Comparison of ENCODE assay signal across 1 cellular context in the genomic region with DNA sequence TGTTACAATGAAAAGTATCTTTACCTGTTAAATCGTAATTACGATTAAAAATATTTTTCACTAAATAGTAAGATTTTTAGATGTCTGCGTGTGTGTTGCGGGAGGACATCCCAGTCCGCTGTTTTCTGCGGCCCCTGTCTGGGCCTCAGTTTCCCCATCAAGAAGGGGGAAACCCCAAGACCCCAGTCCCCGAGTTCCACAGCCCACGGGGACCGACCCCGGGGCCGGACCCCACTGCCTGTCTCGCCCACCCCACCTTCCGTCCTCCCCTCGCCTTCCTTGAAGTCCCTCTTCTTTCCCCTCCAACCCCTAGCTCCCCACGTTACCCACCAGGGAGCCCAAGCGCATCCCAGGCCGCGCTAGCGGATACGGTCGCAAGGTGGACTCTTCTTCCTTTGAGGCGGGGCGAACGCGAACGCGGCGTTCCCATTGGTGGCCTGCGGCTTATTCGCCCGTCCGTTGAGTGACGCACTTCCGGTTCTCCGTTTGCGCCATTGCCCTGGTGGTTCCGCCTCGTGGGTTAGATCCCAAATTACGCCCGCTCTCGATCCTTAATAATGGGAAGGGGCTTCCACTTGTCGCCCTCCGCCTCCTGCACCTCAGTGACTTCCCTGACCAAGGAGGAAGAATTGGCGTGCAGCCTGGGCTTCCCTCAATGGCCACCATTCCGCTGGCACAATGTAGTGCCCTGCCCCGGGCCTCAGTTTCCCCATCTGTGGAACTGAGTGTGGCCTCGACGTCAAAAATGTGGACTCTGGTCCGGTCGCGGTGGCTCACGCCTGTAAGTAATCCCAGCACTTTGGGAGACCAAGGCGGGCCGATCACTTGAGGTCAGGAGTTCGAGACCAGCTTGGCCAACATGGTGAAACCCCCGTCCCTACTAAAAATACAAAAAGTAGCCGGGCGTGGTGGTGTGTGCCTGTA.
TF ChIP-seq lines count a peak whose summit lies in the region.

A gene with protein sequence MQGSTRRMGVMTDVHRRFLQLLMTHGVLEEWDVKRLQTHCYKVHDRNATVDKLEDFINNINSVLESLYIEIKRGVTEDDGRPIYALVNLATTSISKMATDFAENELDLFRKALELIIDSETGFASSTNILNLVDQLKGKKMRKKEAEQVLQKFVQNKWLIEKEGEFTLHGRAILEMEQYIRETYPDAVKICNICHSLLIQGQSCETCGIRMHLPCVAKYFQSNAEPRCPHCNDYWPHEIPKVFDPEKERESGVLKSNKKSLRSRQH (minus strand): TSS at position 397 of the 924 bp plus-strand sequence. CDS start 11,202 bp downstream, outside the sequence.

TF ChIP-seq in GM12878, 131 proteins besides CTCF, POLR2A, EP300 and RAD21 (continued from another document and continues in another):
- TF ChIP-seq POLR2AphosphoS5 (IDR thresholded peaks at IDR 0.05; ENCODE audit: low read length) (peak; percentile 90), CREB1 (IDR thresholded peaks at IDR 0.05; ENCODE audit: low read depth) (peak; percentile 95), SRF (IDR thresholded peaks at IDR 0.05; ENCODE audit: low read depth in 2 of 2, low read length in 2 of 2) (0 out of 4 replicates have a peak, but pooled peaks of 1 of the 2 experiments have one; percentile 28), MYB (IDR thresholded peaks at IDR 0.05; ENCODE audit: borderline replicate concordance, low read depth, low read length) (no peak), PML (IDR thresholded peaks at IDR 0.05; ENCODE audit: low read length) (peak; percentile 81), RELA (IDR thresholded peaks at IDR 0.05; ENCODE audit: borderline replicate concordance, partially characterized antibody) (no peak), FOS (IDR thresholded peaks at IDR 0.05; ENCODE audit: borderline replicate concordance, extremely low read depth, insufficient read length) (no peak), CHD2 (IDR thresholded peaks at IDR 0.05; ENCODE audit: borderline replicate concordance, low read depth, low read length) (peak; percentile 85; the same call in 1 of the 2 replicates), HCFC1 (IDR thresholded peaks at IDR 0.05; ENCODE audit: low read length) (peak; percentile 43; the same call in 1 of the 2 replicates), CEBPB (IDR thresholded peaks at IDR 0.05; ENCODE audit: borderline replicate concordance in 1 of 2, low read depth in 2 of 2, low read length in 2 of 2) (no peak), TCF12 (IDR thresholded peaks at IDR 0.05; ENCODE audit: low read depth, low read length) (0 out of 2 replicates have a peak, but pooled peaks have one; percentile 16), ZZZ3 (IDR thresholded peaks at IDR 0.05; ENCODE audit: control insufficient read depth, insufficient read length, low read depth) (no peak), CREM (IDR thresholded peaks at IDR 0.05; ENCODE audit: low read depth) (peak; percentile 97), MTA2 (IDR thresholded peaks at IDR 0.05; ENCODE audit: low read depth) (peak; percentile 21; the same call in 1 of the 2 replicates), SMAD5 (IDR thresholded peaks at IDR 0.05; ENCODE audit: low read depth) (peak; percentile 93), NR2F1 (conservative IDR thresholded peaks at IDR 0.05) (0 out of 2 replicates have a peak, but pooled peaks have one; percentile 11), LARP7 (IDR thresholded peaks at IDR 0.05) (peak; percentile 40; the same call in 1 of the 2 replicates), IRF4 (IDR thresholded peaks at IDR 0.05; ENCODE audit: low read depth, low read length) (peak; percentile 50; the same call in 1 of the 2 replicates), NFXL1 (IDR thresholded peaks at IDR 0.05; ENCODE audit: borderline replicate concordance) (no peak), FOXK2 (IDR thresholded peaks at IDR 0.05) (no peak), HDGF (IDR thresholded peaks at IDR 0.05) (peak; percentile 38; the same call in 1 of the 2 replicates), FOXM1 (IDR thresholded peaks at IDR 0.05; ENCODE audit: low read depth, low read length) (no peak), SIX5 (IDR thresholded peaks at IDR 0.05; ENCODE audit: low read depth, low read length, severe bottlenecking) (no peak), RFX5 (IDR thresholded peaks at IDR 0.05; ENCODE audit: low read depth, low read length) (0 out of 2 replicates have a peak, but pooled peaks have one; percentile 32), ZNF24 (IDR thresholded peaks at IDR 0.05) (no peak)
- TF ChIP-seq, protein P1, sequence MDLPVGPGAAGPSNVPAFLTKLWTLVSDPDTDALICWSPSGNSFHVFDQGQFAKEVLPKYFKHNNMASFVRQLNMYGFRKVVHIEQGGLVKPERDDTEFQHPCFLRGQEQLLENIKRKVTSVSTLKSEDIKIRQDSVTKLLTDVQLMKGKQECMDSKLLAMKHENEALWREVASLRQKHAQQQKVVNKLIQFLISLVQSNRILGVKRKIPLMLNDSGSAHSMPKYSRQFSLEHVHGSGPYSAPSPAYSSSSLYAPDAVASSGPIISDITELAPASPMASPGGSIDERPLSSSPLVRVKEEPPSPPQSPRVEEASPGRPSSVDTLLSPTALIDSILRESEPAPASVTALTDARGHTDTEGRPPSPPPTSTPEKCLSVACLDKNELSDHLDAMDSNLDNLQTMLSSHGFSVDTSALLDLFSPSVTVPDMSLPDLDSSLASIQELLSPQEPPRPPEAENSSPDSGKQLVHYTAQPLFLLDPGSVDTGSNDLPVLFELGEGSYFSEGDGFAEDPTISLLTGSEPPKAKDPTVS (IDR thresholded peaks at IDR 0.05; ENCODE audit: low read depth, low read length) = no peak
- TF ChIP-seq, protein P2, sequence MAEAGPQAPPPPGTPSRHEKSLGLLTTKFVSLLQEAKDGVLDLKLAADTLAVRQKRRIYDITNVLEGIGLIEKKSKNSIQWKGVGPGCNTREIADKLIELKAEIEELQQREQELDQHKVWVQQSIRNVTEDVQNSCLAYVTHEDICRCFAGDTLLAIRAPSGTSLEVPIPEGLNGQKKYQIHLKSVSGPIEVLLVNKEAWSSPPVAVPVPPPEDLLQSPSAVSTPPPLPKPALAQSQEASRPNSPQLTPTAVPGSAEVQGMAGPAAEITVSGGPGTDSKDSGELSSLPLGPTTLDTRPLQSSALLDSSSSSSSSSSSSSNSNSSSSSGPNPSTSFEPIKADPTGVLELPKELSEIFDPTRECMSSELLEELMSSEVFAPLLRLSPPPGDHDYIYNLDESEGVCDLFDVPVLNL (IDR thresholded peaks at IDR 0.05; ENCODE audit: low read depth, low read length) = no peak
- TF ChIP-seq, protein P3, sequence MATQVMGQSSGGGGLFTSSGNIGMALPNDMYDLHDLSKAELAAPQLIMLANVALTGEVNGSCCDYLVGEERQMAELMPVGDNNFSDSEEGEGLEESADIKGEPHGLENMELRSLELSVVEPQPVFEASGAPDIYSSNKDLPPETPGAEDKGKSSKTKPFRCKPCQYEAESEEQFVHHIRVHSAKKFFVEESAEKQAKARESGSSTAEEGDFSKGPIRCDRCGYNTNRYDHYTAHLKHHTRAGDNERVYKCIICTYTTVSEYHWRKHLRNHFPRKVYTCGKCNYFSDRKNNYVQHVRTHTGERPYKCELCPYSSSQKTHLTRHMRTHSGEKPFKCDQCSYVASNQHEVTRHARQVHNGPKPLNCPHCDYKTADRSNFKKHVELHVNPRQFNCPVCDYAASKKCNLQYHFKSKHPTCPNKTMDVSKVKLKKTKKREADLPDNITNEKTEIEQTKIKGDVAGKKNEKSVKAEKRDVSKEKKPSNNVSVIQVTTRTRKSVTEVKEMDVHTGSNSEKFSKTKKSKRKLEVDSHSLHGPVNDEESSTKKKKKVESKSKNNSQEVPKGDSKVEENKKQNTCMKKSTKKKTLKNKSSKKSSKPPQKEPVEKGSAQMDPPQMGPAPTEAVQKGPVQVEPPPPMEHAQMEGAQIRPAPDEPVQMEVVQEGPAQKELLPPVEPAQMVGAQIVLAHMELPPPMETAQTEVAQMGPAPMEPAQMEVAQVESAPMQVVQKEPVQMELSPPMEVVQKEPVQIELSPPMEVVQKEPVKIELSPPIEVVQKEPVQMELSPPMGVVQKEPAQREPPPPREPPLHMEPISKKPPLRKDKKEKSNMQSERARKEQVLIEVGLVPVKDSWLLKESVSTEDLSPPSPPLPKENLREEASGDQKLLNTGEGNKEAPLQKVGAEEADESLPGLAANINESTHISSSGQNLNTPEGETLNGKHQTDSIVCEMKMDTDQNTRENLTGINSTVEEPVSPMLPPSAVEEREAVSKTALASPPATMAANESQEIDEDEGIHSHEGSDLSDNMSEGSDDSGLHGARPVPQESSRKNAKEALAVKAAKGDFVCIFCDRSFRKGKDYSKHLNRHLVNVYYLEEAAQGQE (IDR thresholded peaks at IDR 0.05; ENCODE audit: low read depth, low read length) = no peak
- TF ChIP-seq, protein P4, sequence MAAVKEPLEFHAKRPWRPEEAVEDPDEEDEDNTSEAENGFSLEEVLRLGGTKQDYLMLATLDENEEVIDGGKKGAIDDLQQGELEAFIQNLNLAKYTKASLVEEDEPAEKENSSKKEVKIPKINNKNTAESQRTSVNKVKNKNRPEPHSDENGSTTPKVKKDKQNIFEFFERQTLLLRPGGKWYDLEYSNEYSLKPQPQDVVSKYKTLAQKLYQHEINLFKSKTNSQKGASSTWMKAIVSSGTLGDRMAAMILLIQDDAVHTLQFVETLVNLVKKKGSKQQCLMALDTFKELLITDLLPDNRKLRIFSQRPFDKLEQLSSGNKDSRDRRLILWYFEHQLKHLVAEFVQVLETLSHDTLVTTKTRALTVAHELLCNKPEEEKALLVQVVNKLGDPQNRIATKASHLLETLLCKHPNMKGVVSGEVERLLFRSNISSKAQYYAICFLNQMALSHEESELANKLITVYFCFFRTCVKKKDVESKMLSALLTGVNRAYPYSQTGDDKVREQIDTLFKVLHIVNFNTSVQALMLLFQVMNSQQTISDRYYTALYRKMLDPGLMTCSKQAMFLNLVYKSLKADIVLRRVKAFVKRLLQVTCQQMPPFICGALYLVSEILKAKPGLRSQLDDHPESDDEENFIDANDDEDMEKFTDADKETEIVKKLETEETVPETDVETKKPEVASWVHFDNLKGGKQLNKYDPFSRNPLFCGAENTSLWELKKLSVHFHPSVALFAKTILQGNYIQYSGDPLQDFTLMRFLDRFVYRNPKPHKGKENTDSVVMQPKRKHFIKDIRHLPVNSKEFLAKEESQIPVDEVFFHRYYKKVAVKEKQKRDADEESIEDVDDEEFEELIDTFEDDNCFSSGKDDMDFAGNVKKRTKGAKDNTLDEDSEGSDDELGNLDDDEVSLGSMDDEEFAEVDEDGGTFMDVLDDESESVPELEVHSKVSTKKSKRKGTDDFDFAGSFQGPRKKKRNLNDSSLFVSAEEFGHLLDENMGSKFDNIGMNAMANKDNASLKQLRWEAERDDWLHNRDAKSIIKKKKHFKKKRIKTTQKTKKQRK (IDR thresholded peaks at IDR 0.05; ENCODE audit: low read depth, low read length) = no peak
- TF ChIP-seq, protein P5, sequence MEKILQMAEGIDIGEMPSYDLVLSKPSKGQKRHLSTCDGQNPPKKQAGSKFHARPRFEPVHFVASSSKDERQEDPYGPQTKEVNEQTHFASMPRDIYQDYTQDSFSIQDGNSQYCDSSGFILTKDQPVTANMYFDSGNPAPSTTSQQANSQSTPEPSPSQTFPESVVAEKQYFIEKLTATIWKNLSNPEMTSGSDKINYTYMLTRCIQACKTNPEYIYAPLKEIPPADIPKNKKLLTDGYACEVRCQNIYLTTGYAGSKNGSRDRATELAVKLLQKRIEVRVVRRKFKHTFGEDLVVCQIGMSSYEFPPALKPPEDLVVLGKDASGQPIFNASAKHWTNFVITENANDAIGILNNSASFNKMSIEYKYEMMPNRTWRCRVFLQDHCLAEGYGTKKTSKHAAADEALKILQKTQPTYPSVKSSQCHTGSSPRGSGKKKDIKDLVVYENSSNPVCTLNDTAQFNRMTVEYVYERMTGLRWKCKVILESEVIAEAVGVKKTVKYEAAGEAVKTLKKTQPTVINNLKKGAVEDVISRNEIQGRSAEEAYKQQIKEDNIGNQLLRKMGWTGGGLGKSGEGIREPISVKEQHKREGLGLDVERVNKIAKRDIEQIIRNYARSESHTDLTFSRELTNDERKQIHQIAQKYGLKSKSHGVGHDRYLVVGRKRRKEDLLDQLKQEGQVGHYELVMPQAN (conservative IDR thresholded peaks at IDR 0.05) = 0 out of 2 replicates have a peak, but pooled peaks have one; percentile 24
- TF ChIP-seq, protein P6, sequence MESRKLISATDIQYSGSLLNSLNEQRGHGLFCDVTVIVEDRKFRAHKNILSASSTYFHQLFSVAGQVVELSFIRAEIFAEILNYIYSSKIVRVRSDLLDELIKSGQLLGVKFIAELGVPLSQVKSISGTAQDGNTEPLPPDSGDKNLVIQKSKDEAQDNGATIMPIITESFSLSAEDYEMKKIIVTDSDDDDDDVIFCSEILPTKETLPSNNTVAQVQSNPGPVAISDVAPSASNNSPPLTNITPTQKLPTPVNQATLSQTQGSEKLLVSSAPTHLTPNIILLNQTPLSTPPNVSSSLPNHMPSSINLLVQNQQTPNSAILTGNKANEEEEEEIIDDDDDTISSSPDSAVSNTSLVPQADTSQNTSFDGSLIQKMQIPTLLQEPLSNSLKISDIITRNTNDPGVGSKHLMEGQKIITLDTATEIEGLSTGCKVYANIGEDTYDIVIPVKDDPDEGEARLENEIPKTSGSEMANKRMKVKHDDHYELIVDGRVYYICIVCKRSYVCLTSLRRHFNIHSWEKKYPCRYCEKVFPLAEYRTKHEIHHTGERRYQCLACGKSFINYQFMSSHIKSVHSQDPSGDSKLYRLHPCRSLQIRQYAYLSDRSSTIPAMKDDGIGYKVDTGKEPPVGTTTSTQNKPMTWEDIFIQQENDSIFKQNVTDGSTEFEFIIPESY (IDR thresholded peaks at IDR 0.05) = no peak
- TF ChIP-seq, protein P7, sequence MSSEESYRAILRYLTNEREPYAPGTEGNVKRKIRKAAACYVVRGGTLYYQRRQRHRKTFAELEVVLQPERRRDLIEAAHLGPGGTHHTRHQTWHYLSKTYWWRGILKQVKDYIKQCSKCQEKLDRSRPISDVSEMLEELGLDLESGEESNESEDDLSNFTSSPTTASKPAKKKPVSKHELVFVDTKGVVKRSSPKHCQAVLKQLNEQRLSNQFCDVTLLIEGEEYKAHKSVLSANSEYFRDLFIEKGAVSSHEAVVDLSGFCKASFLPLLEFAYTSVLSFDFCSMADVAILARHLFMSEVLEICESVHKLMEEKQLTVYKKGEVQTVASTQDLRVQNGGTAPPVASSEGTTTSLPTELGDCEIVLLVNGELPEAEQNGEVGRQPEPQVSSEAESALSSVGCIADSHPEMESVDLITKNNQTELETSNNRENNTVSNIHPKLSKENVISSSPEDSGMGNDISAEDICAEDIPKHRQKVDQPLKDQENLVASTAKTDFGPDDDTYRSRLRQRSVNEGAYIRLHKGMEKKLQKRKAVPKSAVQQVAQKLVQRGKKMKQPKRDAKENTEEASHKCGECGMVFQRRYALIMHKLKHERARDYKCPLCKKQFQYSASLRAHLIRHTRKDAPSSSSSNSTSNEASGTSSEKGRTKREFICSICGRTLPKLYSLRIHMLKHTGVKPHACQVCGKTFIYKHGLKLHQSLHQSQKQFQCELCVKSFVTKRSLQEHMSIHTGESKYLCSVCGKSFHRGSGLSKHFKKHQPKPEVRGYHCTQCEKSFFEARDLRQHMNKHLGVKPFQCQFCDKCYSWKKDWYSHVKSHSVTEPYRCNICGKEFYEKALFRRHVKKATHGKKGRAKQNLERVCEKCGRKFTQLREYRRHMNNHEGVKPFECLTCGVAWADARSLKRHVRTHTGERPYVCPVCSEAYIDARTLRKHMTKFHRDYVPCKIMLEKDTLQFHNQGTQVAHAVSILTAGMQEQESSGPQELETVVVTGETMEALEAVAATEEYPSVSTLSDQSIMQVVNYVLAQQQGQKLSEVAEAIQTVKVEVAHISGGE (CRISPR knock-in tag; IDR thresholded peaks at IDR 0.05) = no peak
- TF ChIP-seq, protein P8, sequence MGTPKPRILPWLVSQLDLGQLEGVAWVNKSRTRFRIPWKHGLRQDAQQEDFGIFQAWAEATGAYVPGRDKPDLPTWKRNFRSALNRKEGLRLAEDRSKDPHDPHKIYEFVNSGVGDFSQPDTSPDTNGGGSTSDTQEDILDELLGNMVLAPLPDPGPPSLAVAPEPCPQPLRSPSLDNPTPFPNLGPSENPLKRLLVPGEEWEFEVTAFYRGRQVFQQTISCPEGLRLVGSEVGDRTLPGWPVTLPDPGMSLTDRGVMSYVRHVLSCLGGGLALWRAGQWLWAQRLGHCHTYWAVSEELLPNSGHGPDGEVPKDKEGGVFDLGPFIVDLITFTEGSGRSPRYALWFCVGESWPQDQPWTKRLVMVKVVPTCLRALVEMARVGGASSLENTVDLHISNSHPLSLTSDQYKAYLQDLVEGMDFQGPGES (IDR thresholded peaks at IDR 0.05) = 0 out of 2 replicates have a peak, but pooled peaks have one; percentile 38
